Comparison of ENCODE assay signal across 8 cellular contexts in genomic region chr11:72589802-72590761, GRCh38.
DNase-seq lines count a peak whose midpoint lies in the region; ATAC-seq and TF ChIP-seq lines count a peak whose summit lies in the region.

No MANE protein-coding gene starts in this region.

- peak; percentile 15; the same call in 1 of the 3 replicates for ATAC-seq in RWPE2 (ENCODE audit: low read depth)
- ATAC-seq in HG03442 (IDR thresholded peaks at IDR 0.05; ENCODE audit: unreplicated experiment): no peak
- ATAC-seq in HG03460 (IDR thresholded peaks at IDR 0.05; ENCODE audit: unreplicated experiment): no peak

- H3K9me3 ChIP-seq in RWPE2 (ENCODE audit: severe bottlenecking): no peaks in the 10 kb centered on the region

- TF ChIP-seq CTCF in GM13976 (IDR thresholded peaks at IDR 0.05; ENCODE audit: borderline replicate concordance, control extremely low read depth, extremely low read depth, insufficient read depth, missing control alignments) (peak; percentile 49), RWPE2 (IDR thresholded peaks at IDR 0.05; ENCODE audit: poor library complexity, severe bottlenecking) (peak; percentile 39), kidney epithelial cell (IDR thresholded peaks at IDR 0.05; ENCODE audit: insufficient read depth, low read length, poor library complexity, severe bottlenecking) (peak; percentile 80)

- in situ Hi-C loops in GM13976 (cut with MboI; ENCODE audit: low sequenced_read_pairs, unreplicated experiment): no loop called here

- no peaks in the 10 kb centered on the region for H3K36me3 ChIP-seq in RWPE2 (ENCODE audit: low read depth)
- no peaks in the 10 kb centered on the region for H3K36me3 ChIP-seq in kidney epithelial cell (ENCODE audit: control insufficient read depth, insufficient read depth, low read length)

- H3K4me1 ChIP-seq in RWPE2 (ENCODE audit: insufficient read depth, poor library complexity, severe bottlenecking): no peaks in the 10 kb centered on the region

- H3K27me3 ChIP-seq in RWPE2 (ENCODE audit: insufficient read depth, poor library complexity, severe bottlenecking) (peaks cover 31% of the 10 kb centered on the region), kidney epithelial cell (ENCODE audit: control insufficient read depth, insufficient read depth, low read length) (peaks cover 89% of the 10 kb centered on the region)

- no peak overlapping the region for H3K27ac ChIP-seq in RWPE2 (ENCODE audit: poor library complexity, severe bottlenecking)

- no peak overlapping the region for H3K4me3 ChIP-seq in RWPE2 (ENCODE audit: severe bottlenecking)
- peak overlapping the region; percentile 16 for H3K4me3 ChIP-seq in kidney epithelial cell (ENCODE audit: low read depth, low read length)

- peak; percentile 72 for DNase-seq in GM13976 (ENCODE audit: low spot score)
- no peak for DNase-seq in RWPE2 (ENCODE audit: low spot score)
- DNase-seq in astrocyte of the hippocampus (ENCODE audit: low read depth, low spot score): peak; percentile 63
- DNase-seq in kidney epithelial cell (ENCODE audit: low read depth): no peak
- peak; percentile 28 to 32 for DNase-seq in stimulated activated CD8-positive, alpha-beta memory T cell treated with anti-CD3 and anti-CD28 coated beads, Interleukin-15, amount 100 ng/mL, for 48 hours (ENCODE audit: low read depth in 2 of 2)
- DNase-seq in NCI-H345 treated with DMSO at 0.1 percent for 48 hours (lab: John Stamatoyannopoulos, UW; ENCODE audit: unreplicated experiment): no peak

Comparison
In these comparisons a context has a peak if more than half of its experiments do, and no peak if none do; other contexts are left out.
1. DNase-seq: peak in GM13976 (single experiment), astrocyte of the hippocampus (single experiment) and stimulated activated CD8-positive, alpha-beta memory T cell treated with anti-CD3 and anti-CD28 coated beads, Interleukin-15, amount 100 ng/mL, for 48 hours (2 of 2); none in RWPE2 (single experiment), kidney epithelial cell (single experiment) and NCI-H345 treated with DMSO at 0.1 percent for 48 hours (single experiment).
2. Peak in every context shown above with its lines, with median percentiles within 50 percentile points of each other: CTCF ChIP-seq.